In genomic region chr18:12652861-12653401, GRCh38 we compare ENCODE assay signal across 1 cellular context.
TF ChIP-seq lines count a peak whose summit lies in the region.

No MANE protein-coding gene starts in this region.

TF ChIP-seq in K562, 482 proteins besides CTCF, POLR2A, EP300 and RAD21 (continued from another document):
- TF ChIP-seq, protein P1, sequence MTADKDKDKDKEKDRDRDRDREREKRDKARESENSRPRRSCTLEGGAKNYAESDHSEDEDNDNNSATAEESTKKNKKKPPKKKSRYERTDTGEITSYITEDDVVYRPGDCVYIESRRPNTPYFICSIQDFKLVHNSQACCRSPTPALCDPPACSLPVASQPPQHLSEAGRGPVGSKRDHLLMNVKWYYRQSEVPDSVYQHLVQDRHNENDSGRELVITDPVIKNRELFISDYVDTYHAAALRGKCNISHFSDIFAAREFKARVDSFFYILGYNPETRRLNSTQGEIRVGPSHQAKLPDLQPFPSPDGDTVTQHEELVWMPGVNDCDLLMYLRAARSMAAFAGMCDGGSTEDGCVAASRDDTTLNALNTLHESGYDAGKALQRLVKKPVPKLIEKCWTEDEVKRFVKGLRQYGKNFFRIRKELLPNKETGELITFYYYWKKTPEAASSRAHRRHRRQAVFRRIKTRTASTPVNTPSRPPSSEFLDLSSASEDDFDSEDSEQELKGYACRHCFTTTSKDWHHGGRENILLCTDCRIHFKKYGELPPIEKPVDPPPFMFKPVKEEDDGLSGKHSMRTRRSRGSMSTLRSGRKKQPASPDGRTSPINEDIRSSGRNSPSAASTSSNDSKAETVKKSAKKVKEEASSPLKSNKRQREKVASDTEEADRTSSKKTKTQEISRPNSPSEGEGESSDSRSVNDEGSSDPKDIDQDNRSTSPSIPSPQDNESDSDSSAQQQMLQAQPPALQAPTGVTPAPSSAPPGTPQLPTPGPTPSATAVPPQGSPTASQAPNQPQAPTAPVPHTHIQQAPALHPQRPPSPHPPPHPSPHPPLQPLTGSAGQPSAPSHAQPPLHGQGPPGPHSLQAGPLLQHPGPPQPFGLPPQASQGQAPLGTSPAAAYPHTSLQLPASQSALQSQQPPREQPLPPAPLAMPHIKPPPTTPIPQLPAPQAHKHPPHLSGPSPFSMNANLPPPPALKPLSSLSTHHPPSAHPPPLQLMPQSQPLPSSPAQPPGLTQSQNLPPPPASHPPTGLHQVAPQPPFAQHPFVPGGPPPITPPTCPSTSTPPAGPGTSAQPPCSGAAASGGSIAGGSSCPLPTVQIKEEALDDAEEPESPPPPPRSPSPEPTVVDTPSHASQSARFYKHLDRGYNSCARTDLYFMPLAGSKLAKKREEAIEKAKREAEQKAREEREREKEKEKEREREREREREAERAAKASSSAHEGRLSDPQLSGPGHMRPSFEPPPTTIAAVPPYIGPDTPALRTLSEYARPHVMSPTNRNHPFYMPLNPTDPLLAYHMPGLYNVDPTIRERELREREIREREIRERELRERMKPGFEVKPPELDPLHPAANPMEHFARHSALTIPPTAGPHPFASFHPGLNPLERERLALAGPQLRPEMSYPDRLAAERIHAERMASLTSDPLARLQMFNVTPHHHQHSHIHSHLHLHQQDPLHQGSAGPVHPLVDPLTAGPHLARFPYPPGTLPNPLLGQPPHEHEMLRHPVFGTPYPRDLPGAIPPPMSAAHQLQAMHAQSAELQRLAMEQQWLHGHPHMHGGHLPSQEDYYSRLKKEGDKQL (CRISPR knock-in tag; IDR thresholded peaks at IDR 0.05; ENCODE audit: borderline replicate concordance): no peak
- TF ChIP-seq MAFG (tag; conservative IDR thresholded peaks at IDR 0.05) (0 out of 2 replicates have a peak, but pooled peaks have one; percentile 17), SREBF2 (CRISPR knock-in tag; IDR thresholded peaks at IDR 0.05) (no peak), KDM1A (IDR thresholded peaks at IDR 0.05) (no peak), STAT5B (CRISPR knock-in tag; IDR thresholded peaks at IDR 0.05) (no peak), ZNF764 (CRISPR knock-in tag; IDR thresholded peaks at IDR 0.05; ENCODE audit: low read depth) (no peak), MAZ (CRISPR knock-in tag; conservative IDR thresholded peaks at IDR 0.05 in 1 of 2, IDR thresholded peaks at IDR 0.05 in 1 of 2) (no peak), MTF1 (CRISPR knock-in tag; IDR thresholded peaks at IDR 0.05; ENCODE audit: borderline replicate concordance) (no peak), ZBTB1 (CRISPR knock-in tag; IDR thresholded peaks at IDR 0.05; ENCODE audit: borderline replicate concordance, low read depth) (no peak), BRCA1 (IDR thresholded peaks at IDR 0.05) (no peak), BRCA1 (CRISPR knock-in tag; IDR thresholded peaks at IDR 0.05) (no peak)
